23 cellular contexts compared by ENCODE assay signal in the genomic region with DNA sequence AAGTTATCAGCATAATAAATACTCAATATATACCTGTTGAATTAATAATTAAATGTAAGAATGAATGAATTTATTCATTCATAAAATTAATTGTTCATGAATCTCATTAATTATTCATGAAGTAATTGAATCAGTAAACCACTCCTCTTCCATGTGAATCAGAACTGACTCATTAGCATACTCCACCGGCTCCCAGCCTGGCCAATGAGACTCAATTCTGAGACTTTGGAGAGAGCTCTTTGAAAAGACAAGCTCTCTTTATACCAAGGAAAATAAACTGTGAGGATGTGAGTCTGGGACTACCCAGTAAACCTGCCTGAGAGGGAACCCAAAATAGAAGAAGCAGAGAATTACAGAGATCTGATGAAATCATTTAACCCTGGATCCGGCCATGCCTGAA.
"Had no signal": no experiment of that assay in that cellular context is flagged by ENCODE, and none has a peak within 500 bp of the region (broad histone marks: within the 10 kb centered on the region; RNA-seq: fewer than 3 reads in every experiment).

No MANE protein-coding gene starts in this region.

- H3K27ac ChIP-seq: ascending aorta, body of pancreas, RWPE1, SJCRH30, WERI-Rb-1 had no signal

- H3K36me3 ChIP-seq: ascending aorta, SJCRH30, WERI-Rb-1 had no signal

- H3K4me2 ChIP-seq: SK-N-SH had no signal

- H3K9me3 ChIP-seq: ascending aorta, body of pancreas, SK-N-SH had no signal

- H3K9ac ChIP-seq: SK-N-SH had no signal

- H3K4me3 ChIP-seq: ascending aorta, body of pancreas, SJCRH30 had no signal

- ATAC-seq: activated CD4-positive, alpha-beta T cell treated with anti-CD3 and anti-CD28 coated beads for 36 hours; activated CD8-positive, alpha-beta T cell treated with anti-CD3 and anti-CD28 coated beads for 36 hours; body of pancreas had no signal

- DNase-seq: activated CD4-positive, alpha-beta T cell treated with anti-CD3 and anti-CD28 coated beads for 36 hours; activated CD8-positive, alpha-beta T cell treated with anti-CD3 and anti-CD28 coated beads for 36 hours; activated effector memory CD4-positive, alpha-beta T cell treated with Interleukin-2 at 50 U/mL for 16 hours; activated naive CD4-positive, alpha-beta T cell; activated T-cell treated with anti-CD3 and anti-CD28 coated beads, Interleukin-2, amount 50 U/mL, for 24 hours; amniotic stem cell; body of pancreas; central memory CD4-positive, alpha-beta T cell; Kasumi-1; NCI-H1048; NCI-H146; NCI-H187 treated with DMSO at 0.1 percent for 48 hours; NCI-H2107; NCI-H510A treated with DMSO at 0.1 percent for 48 hours; NK-92 treated with Interleukin-12 subunit alpha and Interleukin-12 subunit beta, amount 100 ng/mL, for 24 hours; OCI-M1; Right ventricle myocardium superior; SK-N-SH; T-helper 1 cell; WERI-Rb-1 had no signal

- H3K27me3 ChIP-seq: ascending aorta, body of pancreas had no signal

- H3K4me1 ChIP-seq: ascending aorta, body of pancreas had no signal
